Comparison of ENCODE assay signal across 29 cellular contexts in the genomic region with DNA sequence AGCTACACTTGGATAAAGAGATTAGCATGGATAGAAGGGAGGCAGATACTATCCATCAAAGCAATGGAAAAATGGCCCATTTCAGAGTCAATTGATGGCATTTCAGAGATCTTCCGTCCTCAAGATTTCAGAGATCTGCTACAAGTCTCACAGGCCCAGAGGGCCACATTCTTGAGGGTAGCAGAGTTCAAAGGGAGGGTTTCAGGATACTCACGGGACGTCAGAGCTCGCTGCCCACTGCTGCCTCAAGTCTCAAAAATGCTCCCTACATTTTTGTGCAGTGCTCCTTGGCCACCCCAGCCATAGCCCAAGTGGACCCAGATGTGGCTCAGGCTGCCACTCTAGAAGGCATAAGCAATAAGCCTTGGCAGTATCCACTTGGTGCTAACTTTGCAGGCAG.
"Had no signal": no experiment of that assay in that cellular context is flagged by ENCODE, and none has a peak within 500 bp of the region (broad histone marks: within the 10 kb centered on the region; RNA-seq: fewer than 3 reads in every experiment).

No MANE protein-coding gene starts in this region.

- H3K36me3 ChIP-seq: SJCRH30, WERI-Rb-1 had no signal

- H3K4me3 Mint-ChIP-seq: activated CD4-positive, alpha-beta memory T cell treated with anti-CD3 and anti-CD28 coated beads, Interleukin-2, amount 10 ng/mL, durations not matched to agents 7 days and 5 days; activated naive CD4-positive, alpha-beta T cell treated with anti-CD3 and anti-CD28 coated beads, Interleukin-2, amount 10 ng/mL, durations not matched to agents 7 days and 5 days; activated naive CD8-positive, alpha-beta T cell; activated naive CD8-positive, alpha-beta T cell treated with anti-CD3 and anti-CD28 coated beads, Interleukin-2, amount 50 U/mL, for 24 hours; activated T-cell treated with anti-CD3 and anti-CD28 coated beads, Interleukin-2, amount 50 U/mL, for 24 hours; brain; IgD-negative memory B cell had no signal

- H3K4me1 ChIP-seq: SJCRH30 had no signal

- DNase-seq: activated CD4-positive, alpha-beta memory T cell treated with anti-CD3 and anti-CD28 coated beads, Interleukin-2, amount 10 ng/mL, durations not matched to agents 7 days and 5 days; activated CD4-positive, alpha-beta T cell treated with anti-CD3 and anti-CD28 coated beads for 1 hour; activated CD4-positive, alpha-beta T cell treated with anti-CD3 and anti-CD28 coated beads for 48 hours; activated CD4-positive, CD25-positive, alpha-beta regulatory T cell; activated effector memory CD4-positive, alpha-beta T cell treated with Interleukin-2 at 50 U/mL for 16 hours; activated naive CD4-positive, alpha-beta T cell treated with anti-CD3 and anti-CD28 coated beads, Interleukin-2, amount 10 ng/mL, durations not matched to agents 7 days and 5 days; activated naive CD8-positive, alpha-beta T cell treated with anti-CD3 and anti-CD28 coated beads, Interleukin-2, amount 50 U/mL, for 24 hours; activated T-cell treated with anti-CD3 and anti-CD28 coated beads, Interleukin-2, amount 50 U/mL, for 24 hours; anterior cingulate cortex; Karpas-422; KBM-7; NCI-H1105; NCI-H1417 treated with DMSO at 0.1 percent for 48 hours; NCI-H1694; NCI-H1930; NCI-H2081 treated with DMSO at 0.1 percent for 48 hours; NCI-H226; NCI-H446 treated with DMSO at 0.1 percent for 48 hours; NCI-H524; NCI-H69; SHP77; SJCRH30; T1000; WERI-Rb-1 had no signal

- H3K27me3 Mint-ChIP-seq: activated T-cell treated with anti-CD3 and anti-CD28 coated beads, Interleukin-2, amount 50 U/mL, for 24 hours had no signal

- H3K4me1 Mint-ChIP-seq: activated CD4-positive, alpha-beta memory T cell treated with anti-CD3 and anti-CD28 coated beads, Interleukin-2, amount 10 ng/mL, durations not matched to agents 7 days and 5 days; activated naive CD4-positive, alpha-beta T cell treated with anti-CD3 and anti-CD28 coated beads, Interleukin-2, amount 10 ng/mL, durations not matched to agents 7 days and 5 days; brain; IgD-negative memory B cell had no signal

- ATAC-seq: activated naive CD8-positive, alpha-beta T cell treated with anti-CD3 and anti-CD28 coated beads, Interleukin-2, amount 50 U/mL, for 24 hours; Panc1 had no signal

- H3K27me3 ChIP-seq: SJCRH30 had no signal

- H3K4me3 ChIP-seq: SJCRH30, SK-N-MC had no signal

- H3K27ac ChIP-seq: SJCRH30, SK-N-MC, WERI-Rb-1 had no signal

- H3K27ac Mint-ChIP-seq: activated CD4-positive, alpha-beta memory T cell treated with anti-CD3 and anti-CD28 coated beads, Interleukin-2, amount 10 ng/mL, durations not matched to agents 7 days and 5 days; activated naive CD4-positive, alpha-beta T cell treated with anti-CD3 and anti-CD28 coated beads, Interleukin-2, amount 10 ng/mL, durations not matched to agents 7 days and 5 days; activated naive CD8-positive, alpha-beta T cell; activated naive CD8-positive, alpha-beta T cell treated with anti-CD3 and anti-CD28 coated beads, Interleukin-2, amount 50 U/mL, for 24 hours; activated T-cell treated with anti-CD3 and anti-CD28 coated beads, Interleukin-2, amount 50 U/mL, for 24 hours; brain; IgD-negative memory B cell had no signal

- H3K9me3 ChIP-seq: SJCRH30 had no signal
